Comparison of ENCODE assay signal across 2 cellular contexts in genomic region chr12:113136990-113137511, GRCh38.
TF ChIP-seq lines count a peak whose summit lies in the region.

No MANE protein-coding gene starts in this region.

TF ChIP-seq in WTC11, 78 proteins besides CTCF, POLR2A, EP300 and RAD21 (continues in another document):
- no peak for TF ChIP-seq AFF4 (CRISPR knock-in tag; IDR thresholded peaks at IDR 0.05; ENCODE audit: borderline replicate concordance)
- TF ChIP-seq ESRRA (CRISPR knock-in tag; IDR thresholded peaks at IDR 0.05; ENCODE audit: borderline replicate concordance): no peak
- TF ChIP-seq AR (CRISPR knock-in tag; IDR thresholded peaks at IDR 0.05): no peak
- no peak for TF ChIP-seq ZSCAN18 (CRISPR knock-in tag; IDR thresholded peaks at IDR 0.05)
- no peak for TF ChIP-seq HMGXB4 (CRISPR knock-in tag; IDR thresholded peaks at IDR 0.05)
- no peak for TF ChIP-seq NFATC4 (CRISPR knock-in tag; IDR thresholded peaks at IDR 0.05)
- no peak for TF ChIP-seq IRF1 (CRISPR knock-in tag; IDR thresholded peaks at IDR 0.05)
- TF ChIP-seq ATF2 (CRISPR knock-in tag; IDR thresholded peaks at IDR 0.05; ENCODE audit: borderline replicate concordance, low read depth): no peak
- TF ChIP-seq ZNF416 (CRISPR knock-in tag; IDR thresholded peaks at IDR 0.05): no peak
- no peak for TF ChIP-seq RELA (CRISPR knock-in tag; IDR thresholded peaks at IDR 0.05; ENCODE audit: borderline replicate concordance)

TF ChIP-seq in HepG2, 621 proteins besides CTCF, POLR2A, EP300 and RAD21:
- TF ChIP-seq ZNF557 (CRISPR knock-in tag; IDR thresholded peaks at IDR 0.05) (no peak), ZNF629 (CRISPR knock-in tag; conservative IDR thresholded peaks at IDR 0.05) (peak; percentile 49), CEBPB (IDR thresholded peaks at IDR 0.05; ENCODE audit: borderline replicate concordance, low read depth, low read length) (peak; percentile 32; the same call in 1 of the 2 replicates), FUBP1 (CRISPR knock-in tag; IDR thresholded peaks at IDR 0.05; ENCODE audit: borderline replicate concordance) (no peak), ZBTB33 (CRISPR knock-in tag; IDR thresholded peaks at IDR 0.05) (no peak)
